11 cellular contexts compared by ENCODE assay signal in genomic region chr10:95431900-95432342, GRCh38.
DNase-seq lines count a peak whose midpoint lies in the region; ATAC-seq, FAIRE-seq and TF ChIP-seq lines count a peak whose summit lies in the region.
"Had no signal": no experiment of that assay in that cellular context is flagged by ENCODE, and none has a peak within 500 bp of the region (broad histone marks: within the 10 kb centered on the region; RNA-seq: fewer than 3 reads in every experiment).

No MANE protein-coding gene starts in this region.

- H3K4me3 ChIP-seq in GM23338 = no peak overlapping the region
- H3K4me3 ChIP-seq in muscle layer of colon (ENCODE audit: low read depth in 1 of 2, low read length in 2 of 2) = no peak overlapping the region
- no peak overlapping the region for H3K4me3 ChIP-seq in testis
- H3K4me3 ChIP-seq: ovary had no signal

- no peak overlapping the region for H3K9ac ChIP-seq in muscle layer of colon (ENCODE audit: low read length)

- 77 to 100% methylated on average over 2 to 4 of the region's 4 CpGs for WGBS in testis, 2 donors

- H3K4me3 Mint-ChIP-seq in GM23338 = no peak overlapping the region

- DNase-seq in GM12892 (ENCODE audit: insufficient read length) (no peak), GM23338 (ENCODE audit: low spot score) (no peak), M059J (ENCODE audit: low read depth) (peak; percentile 62), SIG-M5 treated with dmso at 0.1 percent for 504 hours (lab: John Stamatoyannopoulos, UW; ENCODE audit: unreplicated experiment) (no peak), testis (no peak)
- no peak for DNase-seq in effector CD4-positive, alpha-beta T cell
- no peak for DNase-seq in stimulated activated CD8-positive, alpha-beta memory T cell treated with anti-CD3 and anti-CD28 coated beads, Interleukin-4, amount 100 ng/mL, for 48 hours
- DNase-seq: NCI-H2081 treated with DMSO at 0.1 percent for 48 hours, ovary had no signal

- H3K27ac ChIP-seq in GM23338 (ENCODE audit: low read depth) = no peak overlapping the region
- H3K27ac ChIP-seq in muscle layer of colon (ENCODE audit: low read depth, low read length) = peak overlapping the region; percentile 62
- H3K27ac ChIP-seq in testis = no peak overlapping the region
- H3K27ac ChIP-seq: ovary had no signal

- TF ChIP-seq POLR2A in GM12892 (IDR thresholded peaks at IDR 0.05; ENCODE audit: low read depth, low read length) = no peak
- TF ChIP-seq POLR2A in testis (IDR thresholded peaks at IDR 0.05) = no peak

- no peaks in the 10 kb centered on the region for H3K79me2 ChIP-seq in GM23338 (replicated peaks; ENCODE audit: insufficient read depth)

- H3K9me3 Mint-ChIP-seq in GM23338 = no peaks in the 10 kb centered on the region; the same call in 2 of the 3 replicates

- FAIRE-seq in GM12892 (lab: Jason Lieb, UNC) = peak; percentile 56
- FAIRE-seq: bronchial epithelial cell had no signal

- H2AFZ ChIP-seq in GM23338 = no peak overlapping the region

- 0 out of 2 replicates have a peak, but pooled peaks cover 3% of the 10 kb centered on the region for H3F3A ChIP-seq in GM23338 (replicated peaks; ENCODE audit: low read depth)

- H3K27me3 ChIP-seq in GM23338 (ENCODE audit: insufficient read depth) (no peaks in the 10 kb centered on the region), muscle layer of colon (ENCODE audit: control insufficient read depth in 1 of 2, insufficient read depth in 2 of 2, low read length in 2 of 2) (no peaks in the 10 kb centered on the region), testis (no peaks in the 10 kb centered on the region)
- H3K27me3 ChIP-seq: ovary had no signal

- intact Hi-C loops in testis (cut with DNase I; ENCODE audit: low total_unique reads) = loop anchor here (5.0 kb wide), 1 partner anchor 170 kb away; no protein-coding TSS in a partner anchor

- H3K9me3 ChIP-seq in muscle layer of colon (ENCODE audit: low read length) (no peaks in the 10 kb centered on the region), testis (no peaks in the 10 kb centered on the region)
- H3K9me3 ChIP-seq: ovary had no signal

- H3K4me2 ChIP-seq in GM23338 = no peak overlapping the region

- no peaks in the 10 kb centered on the region; the same call in 2 of the 3 replicates for H3K4me1 Mint-ChIP-seq in GM23338

- H3K36me3 Mint-ChIP-seq in GM23338 (ENCODE audit: low read depth) = peaks cover 10% of the 10 kb centered on the region; the same call in 1 of the 3 replicates

- no peaks in the 10 kb centered on the region for H3K36me3 ChIP-seq in GM23338 (ENCODE audit: insufficient read depth)
- peaks cover 63% of the 10 kb centered on the region for H3K36me3 ChIP-seq in muscle layer of colon (ENCODE audit: insufficient read depth, low read length)
- H3K36me3 ChIP-seq in testis (ENCODE audit: low read depth, missing control alignments) = no peaks in the 10 kb centered on the region
- H3K36me3 ChIP-seq: ovary had no signal

- ATAC-seq in GM23338 = no peak

- no peak for TF ChIP-seq CTCF in GM23338 (conservative IDR thresholded peaks at IDR 0.05; ENCODE audit: low read depth in 2 of 2)
- no peak for TF ChIP-seq CTCF in testis (IDR thresholded peaks at IDR 0.05)

- no peaks in the 10 kb centered on the region for H4K20me1 ChIP-seq in GM23338 (replicated peaks; ENCODE audit: insufficient read depth)

- H3K4me1 ChIP-seq in GM23338 (ENCODE audit: insufficient read depth) = no peaks in the 10 kb centered on the region
- peaks cover 78% of the 10 kb centered on the region for H3K4me1 ChIP-seq in muscle layer of colon (ENCODE audit: insufficient read depth, low read length)
- H3K4me1 ChIP-seq in testis = no peaks in the 10 kb centered on the region

- no peaks in the 10 kb centered on the region for H3K9me2 ChIP-seq in GM23338 (ENCODE audit: insufficient read depth)

- H3K27me3 Mint-ChIP-seq in GM23338 (ENCODE audit: insufficient read depth, low read depth, poor library complexity) = peaks cover 3% of the 10 kb centered on the region

- peak overlapping the region; percentile 62 for H3K27ac Mint-ChIP-seq in GM23338

TF ChIP-seq in GM23338, 12 proteins besides CTCF, POLR2A, EP300 and RAD21 (continues in another document):
- TF ChIP-seq NANOG (IDR thresholded peaks at IDR 0.05; ENCODE audit: borderline replicate concordance) (no peak), ZNF114 (CRISPR knock-in tag; IDR thresholded peaks at IDR 0.05) (no peak), REST (IDR thresholded peaks at IDR 0.05; ENCODE audit: unreplicated experiment) (no peak), EZH2 (IDR thresholded peaks at IDR 0.05; ENCODE audit: low read depth, unreplicated experiment) (no peak), ZNF331 (CRISPR knock-in tag; IDR thresholded peaks at IDR 0.05; ENCODE audit: low read depth) (no peak), ZNF462 (CRISPR knock-in tag; IDR thresholded peaks at IDR 0.05) (no peak)
